8 cellular contexts compared by ENCODE assay signal in genomic region chr16:30651124-30652004, GRCh38. TPM values are rescaled to one million over a fixed set of nuclear protein-coding genes. Genes with fewer than 3 reads are reported as not detected.
A peak's percentile ranks its signal among the peaks of the same experiment; 100 is the strongest.
DNase-seq lines count a peak whose midpoint lies in the region; TF ChIP-seq lines count a peak whose summit lies in the region.

No MANE protein-coding gene starts in this region.

- POLR2A ChIA-PET in HEK293T (lab: Yijun Ruan, JAX): interaction anchor here (0.7 to 3.1 kb wide), 19 partner anchors 7 to 280 kb away, joined by 3 to 27 read pairs (median 4); partner anchors contain the start of genes FBRS, SRCAP, ZNF688 and ZNF747

- H3K27me3 ChIP-seq in smooth muscle cell (ENCODE audit: low read depth): no peaks in the 10 kb centered on the region

- H3F3A ChIP-seq in smooth muscle cell (ENCODE audit: low read depth): peaks cover 10% of the 10 kb centered on the region

- H3K36me3 Mint-ChIP-seq in brain: peaks cover 34% of the 10 kb centered on the region

- peaks cover 38% of the 10 kb centered on the region for H3K4me1 Mint-ChIP-seq in brain

- peak overlapping the region; percentile 65 for H3K9ac ChIP-seq in smooth muscle cell (ENCODE audit: low read depth)

- peak; percentile 45 for TF ChIP-seq POLR2A in GM10847 (IDR thresholded peaks at IDR 0.05; ENCODE audit: extremely low read depth, insufficient read length)

- H3K27me3 Mint-ChIP-seq in brain: peaks cover 17% of the 10 kb centered on the region

- peaks cover 0 to 5% (median 3%) of the 10 kb centered on the region in 5 experiments for H3K9me3 Mint-ChIP-seq in brain

- peak overlapping the region; percentile 91 for H2AFZ ChIP-seq in smooth muscle cell (ENCODE audit: low read depth)

- no peaks in the 10 kb centered on the region for H3K36me3 ChIP-seq in smooth muscle cell (ENCODE audit: low read depth)

- no peaks in the 10 kb centered on the region for H4K20me1 ChIP-seq in smooth muscle cell (ENCODE audit: low read depth)

- H3K4me3 ChIP-seq in smooth muscle cell: peak overlapping the region; percentile 95

- DNase-seq in HEK293T (ENCODE audit: extremely low spot score) (peak; percentile 83), NCI-H1092 treated with DMSO at 0.1 percent for 48 hours (lab: John Stamatoyannopoulos, UW) (peak; percentile 62), UCSD-AML1 (lab: John Stamatoyannopoulos, UW; ENCODE audit: unreplicated experiment) (peak; percentile 85), iPS-NIHi11 (ENCODE audit: low spot score) (peak; percentile 85), smooth muscle cell (lab: John Stamatoyannopoulos, UW; ENCODE audit: unreplicated experiment) (peak; percentile 63), DMS114 treated with DMSO at 0.1 percent for 48 hours (lab: John Stamatoyannopoulos, UW; ENCODE audit: unreplicated experiment) (no peak)

- no peaks in the 10 kb centered on the region for H3K9me3 ChIP-seq in smooth muscle cell (replicated peaks; ENCODE audit: low read depth)

- H3K27ac Mint-ChIP-seq in brain: peak overlapping the region; percentile 98 to 100 (median 100)

- CTCF ChIA-PET in HEK293T (lab: Yijun Ruan, JAX): interaction anchor here (0.7 to 3.1 kb wide), 5 partner anchors 14 to 116 kb away, joined by 3 to 11 read pairs (median 4); no protein-coding TSS in a partner anchor

- H3K4me2 ChIP-seq in smooth muscle cell: peak overlapping the region; percentile 98

- peaks cover 5% of the 10 kb centered on the region for H3K4me1 ChIP-seq in smooth muscle cell (ENCODE audit: low read depth)

- 4% methylated on average over 48 of the region's 71 CpGs for WGBS in smooth muscle cell (ENCODE audit: low lambda C conversion rate)

- H3K79me2 ChIP-seq in smooth muscle cell (ENCODE audit: low read depth): peaks cover 8% of the 10 kb centered on the region

- peak overlapping the region; percentile 96 to 100 (median 100) for H3K4me3 Mint-ChIP-seq in brain

- TF ChIP-seq CTCF in brain (conservative IDR thresholded peaks at IDR 0.05) (peak; percentile 48 to 67), smooth muscle cell (IDR thresholded peaks at IDR 0.05; ENCODE audit: borderline replicate concordance, insufficient read depth, poor library complexity, severe bottlenecking) (peak; percentile 60)

- H3K27ac ChIP-seq in smooth muscle cell (ENCODE audit: low read depth): peak overlapping the region; percentile 53

TF ChIP-seq in HEK293T, 16 proteins besides CTCF, POLR2A, EP300 and RAD21:
- TF ChIP-seq ARNT (IDR thresholded peaks at IDR 0.05): no peak
- TF ChIP-seq ZNF384 (IDR thresholded peaks at IDR 0.05): no peak
- no peak for TF ChIP-seq BHLHE40 (IDR thresholded peaks at IDR 0.05; ENCODE audit: borderline replicate concordance)
- TF ChIP-seq FOXM1 (IDR thresholded peaks at IDR 0.05; ENCODE audit: borderline replicate concordance): no peak
- TF ChIP-seq LEF1 (IDR thresholded peaks at IDR 0.05; ENCODE audit: borderline replicate concordance): no peak
- no peak for TF ChIP-seq FOXK2 (IDR thresholded peaks at IDR 0.05)
- no peak for TF ChIP-seq ELF4 (IDR thresholded peaks at IDR 0.05)

RNA-seq across cellular contexts. Expression of gene PRR14, which starts 0.6 kb away (rescaled TPM):
- polyA plus RNA-seq in brain (ENCODE audit: insufficient read depth, low read depth, low replicate concordance): 69.8 TPM
- 7.4 and 22.0 TPM in 2 replicates for total RNA-seq in smooth muscle cell
- 16.7 and 26.1 TPM in 2 replicates for polyA plus RNA-seq in smooth muscle cell

RNA-seq across cellular contexts. Expression of gene FBRS, which starts 6.9 kb away (rescaled TPM):
- polyA plus RNA-seq in brain (ENCODE audit: insufficient read depth, low read depth, low replicate concordance) (72.1 TPM), smooth muscle cell (21.9 and 25.0 TPM in 2 replicates)
- 18.3 and 22.3 TPM in 2 replicates for total RNA-seq in smooth muscle cell

RNA-seq across cellular contexts. Expression of gene ZNF689, which starts 41.2 kb away (rescaled TPM):
- polyA plus RNA-seq in brain (ENCODE audit: insufficient read depth, low read depth, low replicate concordance) (10.9 TPM), smooth muscle cell (8.2 and 10.6 TPM in 2 replicates)
- total RNA-seq in smooth muscle cell: 9.9 and 10.0 TPM in 2 replicates

RNA-seq across cellular contexts. Expression of gene SRCAP, which starts 47.6 kb away (rescaled TPM):
- polyA plus RNA-seq in brain (ENCODE audit: insufficient read depth, low read depth, low replicate concordance): 40.4 TPM
- 9.0 and 16.2 TPM in 2 replicates for total RNA-seq in smooth muscle cell
- polyA plus RNA-seq in smooth muscle cell: 14.5 and 24.9 TPM in 2 replicates
